15 cellular contexts compared by ENCODE assay signal in the genomic region with DNA sequence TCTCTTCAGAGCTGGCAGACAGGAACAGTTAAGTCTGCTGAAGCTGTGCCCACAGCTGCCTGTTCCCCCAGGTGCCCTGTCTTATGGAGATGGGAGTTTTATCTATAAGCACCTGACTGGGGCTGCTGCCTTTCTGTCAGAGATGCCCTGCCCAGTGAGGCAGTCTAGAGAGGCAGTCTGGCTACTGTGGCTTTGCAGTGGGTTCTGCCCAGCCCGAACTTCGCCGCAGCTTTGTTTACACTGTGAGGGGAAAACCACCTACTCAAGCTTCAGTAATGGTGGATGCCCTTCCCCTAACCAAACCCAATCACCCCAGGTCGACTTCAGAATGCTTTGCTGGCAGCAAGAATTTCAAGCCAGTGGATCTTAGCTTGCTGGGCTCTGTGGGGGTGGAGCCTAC.
DNase-seq lines count a peak whose midpoint lies in the region; ATAC-seq lines count a peak whose summit lies in the region.
"Had no signal": no experiment of that assay in that cellular context is flagged by ENCODE, and none has a peak within 500 bp of the region (broad histone marks: within the 10 kb centered on the region; RNA-seq: fewer than 3 reads in every experiment).

No MANE protein-coding gene starts in this region.

- peaks cover 19 to 43% (median 27%) of the 10 kb centered on the region in 4 donors for H3K4me1 Mint-ChIP-seq in CD4-positive, alpha-beta memory T cell
- H3K4me1 Mint-ChIP-seq in activated CD8-positive, alpha-beta memory T cell treated with anti-CD3 and anti-CD28 coated beads, Interleukin-2, amount 10 ng/mL, durations not matched to agents 7 days and 5 days: peaks cover 24% of the 10 kb centered on the region
- H3K4me1 Mint-ChIP-seq in naive thymus-derived CD4-positive, alpha-beta T cell: peaks cover 8 to 46% (median 36%) of the 10 kb centered on the region in 7 donors

- peaks cover 0 to 14% (median 0%) of the 10 kb centered on the region in 11 experiments; a peak in 2 of 22 replicates for H4K20me1 ChIP-seq in BLaER1 treated with 17β-estradiol and CSF1 and Interleukin-3, amounts not matched to agents 10 nM and 100 nM

- H3K27ac ChIP-seq in BLaER1 treated with 17β-estradiol and CSF1 and Interleukin-3, amounts not matched to agents 10 nM and 100 nM: no peak overlapping the region
- H3K27ac ChIP-seq in CD4-positive, alpha-beta memory T cell (ENCODE audit: low read depth, low read length): no peak overlapping the region
- H3K27ac ChIP-seq in naive thymus-derived CD4-positive, alpha-beta T cell (ENCODE audit: low read depth, low read length): no peak overlapping the region
- H3K27ac ChIP-seq: GM23248, SJSA1 had no signal

- peaks cover 19 to 32% of the 10 kb centered on the region in 2 donors for H3K36me3 Mint-ChIP-seq in CD4-positive, alpha-beta memory T cell
- H3K36me3 Mint-ChIP-seq in activated CD8-positive, alpha-beta memory T cell treated with anti-CD3 and anti-CD28 coated beads, Interleukin-2, amount 10 ng/mL, durations not matched to agents 7 days and 5 days: peaks cover 32% of the 10 kb centered on the region
- H3K36me3 Mint-ChIP-seq in naive thymus-derived CD4-positive, alpha-beta T cell: peaks cover 8 to 45% (median 37%) of the 10 kb centered on the region in 5 donors

- no peak overlapping the region for H3K9ac ChIP-seq in BLaER1 treated with 17β-estradiol and CSF1 and Interleukin-3, amounts not matched to agents 10 nM and 100 nM
- H3K9ac ChIP-seq: GM23248 had no signal

- ATAC-seq in activated CD8-positive, alpha-beta memory T cell treated with anti-CD3 and anti-CD28 coated beads, Interleukin-2, amount 10 ng/mL, durations not matched to agents 7 days and 5 days: peak; percentile 60
- peak; percentile 79 for ATAC-seq in naive thymus-derived CD4-positive, alpha-beta T cell
- no peak for ATAC-seq in HG02623 (IDR thresholded peaks at IDR 0.05; ENCODE audit: unreplicated experiment)

- peak overlapping the region in 2 of 8 donors; percentile 10 to 14 for H3K4me3 Mint-ChIP-seq in CD4-positive, alpha-beta memory T cell
- no peak overlapping the region for H3K4me3 Mint-ChIP-seq in activated CD8-positive, alpha-beta memory T cell treated with anti-CD3 and anti-CD28 coated beads, Interleukin-2, amount 10 ng/mL, durations not matched to agents 7 days and 5 days
- H3K4me3 Mint-ChIP-seq in naive thymus-derived CD4-positive, alpha-beta T cell: no peak overlapping the region

- CTCF ChIA-PET in CD4-positive, alpha-beta memory T cell (lab: Charles Lee; ENCODE audit: partially characterized antibody): interaction anchor here (1.1 to 2.6 kb wide), 6 partner anchors 10 to 66 kb away, joined by 3 to 9 read pairs (median 5); no protein-coding TSS in a partner anchor
- CTCF ChIA-PET in activated CD8-positive, alpha-beta memory T cell treated with anti-CD3 and anti-CD28 coated beads, Interleukin-2, amount 10 ng/mL, durations not matched to agents 7 days and 5 days (lab: Charles Lee): interaction anchor here (0.9 kb wide), 1 partner anchor 9 kb away, joined by 3 read pairs; no protein-coding TSS in a partner anchor
- CTCF ChIA-PET in naive thymus-derived CD4-positive, alpha-beta T cell (lab: Charles Lee): no interaction called here

- H3K9me3 ChIP-seq in BLaER1 treated with 17β-estradiol and CSF1 and Interleukin-3, amounts not matched to agents 10 nM and 100 nM (replicated peaks in 1 of 11): peaks cover 86 to 98% (median 91%) of the 10 kb centered on the region in 11 experiments
- H3K9me3 ChIP-seq in CD4-positive, alpha-beta memory T cell (ENCODE audit: control insufficient read depth in 1 of 2, low read length in 2 of 2): no peaks in the 10 kb centered on the region
- no peaks in the 10 kb centered on the region for H3K9me3 ChIP-seq in naive thymus-derived CD4-positive, alpha-beta T cell (ENCODE audit: control insufficient read depth in 2 of 3, low read length in 3 of 3)
- H3K9me3 ChIP-seq: SJSA1 had no signal

- POLR2A ChIA-PET in CD4-positive, alpha-beta memory T cell (lab: Charles Lee; ENCODE audit: partially characterized antibody): interaction anchor here (0.9 to 4.3 kb wide), 3 partner anchors 9 to 61 kb away, joined by 3 to 32 read pairs (median 7); no protein-coding TSS in a partner anchor
- POLR2A ChIA-PET in naive thymus-derived CD4-positive, alpha-beta T cell (lab: Charles Lee): no interaction called here

- peak; percentile 52 to 68 (median 55) for DNase-seq in CD4-positive, alpha-beta memory T cell
- DNase-seq in activated CD8-positive, alpha-beta memory T cell treated with anti-CD3 and anti-CD28 coated beads, Interleukin-2, amount 10 ng/mL, durations not matched to agents 7 days and 5 days: peak; percentile 56
- DNase-seq in naive thymus-derived CD4-positive, alpha-beta T cell: no peak
- DNase-seq in activated T-cell treated with anti-CD3 and anti-CD28 coated beads for 4 hours: no peak
- no peak for DNase-seq in CD1c-positive myeloid dendritic cell (ENCODE audit: extremely low spot score)
- DNase-seq: Calu3, DND-41, GDM1, GM23248, NCI-H146, NCI-H2227 treated with DMSO at 0.1 percent for 48 hours, NCI-H526 had no signal

- no peaks in the 10 kb centered on the region for H3K27me3 Mint-ChIP-seq in CD4-positive, alpha-beta memory T cell
- no peaks in the 10 kb centered on the region for H3K27me3 Mint-ChIP-seq in activated CD8-positive, alpha-beta memory T cell treated with anti-CD3 and anti-CD28 coated beads, Interleukin-2, amount 10 ng/mL, durations not matched to agents 7 days and 5 days
- no peaks in the 10 kb centered on the region for H3K27me3 Mint-ChIP-seq in naive thymus-derived CD4-positive, alpha-beta T cell

- peak overlapping the region in 4 of 7 donors; percentile 19 to 85 (median 58) for H3K27ac Mint-ChIP-seq in CD4-positive, alpha-beta memory T cell
- H3K27ac Mint-ChIP-seq in activated CD8-positive, alpha-beta memory T cell treated with anti-CD3 and anti-CD28 coated beads, Interleukin-2, amount 10 ng/mL, durations not matched to agents 7 days and 5 days: no peak overlapping the region
- H3K27ac Mint-ChIP-seq in naive thymus-derived CD4-positive, alpha-beta T cell: no peak overlapping the region

- H3K4me3 ChIP-seq in BLaER1 treated with 17β-estradiol and CSF1 and Interleukin-3, amounts not matched to agents 10 nM and 100 nM: no peak overlapping the region; a peak in 1 of 20 replicates
- no peak overlapping the region for H3K4me3 ChIP-seq in CD4-positive, alpha-beta memory T cell (ENCODE audit: low read length in 2 of 2)
- H3K4me3 ChIP-seq in naive thymus-derived CD4-positive, alpha-beta T cell (ENCODE audit: low read length): no peak overlapping the region
- H3K4me3 ChIP-seq: GM23248, SJSA1 had no signal

- H3K27me3 ChIP-seq in BLaER1 treated with 17β-estradiol and CSF1 and Interleukin-3, amounts not matched to agents 10 nM and 100 nM: no peaks in the 10 kb centered on the region
- H3K27me3 ChIP-seq in CD4-positive, alpha-beta memory T cell (ENCODE audit: insufficient read depth, low read length): no peaks in the 10 kb centered on the region
- H3K27me3 ChIP-seq in naive thymus-derived CD4-positive, alpha-beta T cell (ENCODE audit: control insufficient read depth in 2 of 2, insufficient read depth in 2 of 2, low read length in 2 of 2): no peaks in the 10 kb centered on the region
- H3K27me3 ChIP-seq: SJSA1 had no signal

- peaks cover 0 to 19% (median 5%) of the 10 kb centered on the region in 8 donors for H3K9me3 Mint-ChIP-seq in CD4-positive, alpha-beta memory T cell
- peaks cover 11% of the 10 kb centered on the region for H3K9me3 Mint-ChIP-seq in activated CD8-positive, alpha-beta memory T cell treated with anti-CD3 and anti-CD28 coated beads, Interleukin-2, amount 10 ng/mL, durations not matched to agents 7 days and 5 days (ENCODE audit: low read depth)
- H3K9me3 Mint-ChIP-seq in naive thymus-derived CD4-positive, alpha-beta T cell: peaks cover 0 to 39% (median 10%) of the 10 kb centered on the region in 11 donors

- H3K4me1 ChIP-seq in BLaER1 treated with 17β-estradiol and CSF1 and Interleukin-3, amounts not matched to agents 10 nM and 100 nM: peaks cover 0 to 19% (median 11%) of the 10 kb centered on the region in 10 experiments; a peak in 12 of 20 replicates
- H3K4me1 ChIP-seq in CD4-positive, alpha-beta memory T cell (ENCODE audit: insufficient read depth, low read length): peaks cover 35% of the 10 kb centered on the region
- peaks cover 0 to 23% of the 10 kb centered on the region in 2 donors for H3K4me1 ChIP-seq in naive thymus-derived CD4-positive, alpha-beta T cell (ENCODE audit: control insufficient read depth in 2 of 2, insufficient read depth in 2 of 2, low read length in 2 of 2)
- H3K4me1 ChIP-seq: SJSA1 had no signal

- peak overlapping the region in 8 of 11 experiments; percentile 21 to 64 (median 44); a peak in 13 of 22 replicates for H3K4me2 ChIP-seq in BLaER1 treated with 17β-estradiol and CSF1 and Interleukin-3, amounts not matched to agents 10 nM and 100 nM

- intact Hi-C loops in CD4-positive, alpha-beta memory T cell (cut with micrococcal nuclease): no loop called here
- intact Hi-C loops in naive thymus-derived CD4-positive, alpha-beta T cell (cut with micrococcal nuclease): no loop called here

- H3K36me3 ChIP-seq in BLaER1 treated with 17β-estradiol and CSF1 and Interleukin-3, amounts not matched to agents 10 nM and 100 nM: peaks cover 0 to 14% (median 6%) of the 10 kb centered on the region in 11 experiments; a peak in 5 of 22 replicates
- no peaks in the 10 kb centered on the region for H3K36me3 ChIP-seq in CD4-positive, alpha-beta memory T cell (ENCODE audit: insufficient read depth, low read length)
- no peaks in the 10 kb centered on the region for H3K36me3 ChIP-seq in naive thymus-derived CD4-positive, alpha-beta T cell (ENCODE audit: control insufficient read depth in 2 of 3, insufficient read depth in 3 of 3, low read length in 3 of 3)
- H3K36me3 ChIP-seq: SJSA1 had no signal

Comparison
In these comparisons a context has a peak if more than half of its experiments do, and no peak if none do; other contexts are left out.
1. DNase-seq: peak in CD4-positive, alpha-beta memory T cell (5 of 5) and activated CD8-positive, alpha-beta memory T cell treated with anti-CD3 and anti-CD28 coated beads, Interleukin-2, amount 10 ng/mL, durations not matched to agents 7 days and 5 days (single experiment); none in naive thymus-derived CD4-positive, alpha-beta T cell (0 of 9), activated T-cell treated with anti-CD3 and anti-CD28 coated beads for 4 hours (single experiment) and CD1c-positive myeloid dendritic cell (single experiment).
2. H3K27ac Mint-ChIP-seq: peak in CD4-positive, alpha-beta memory T cell (4 of 7); none in activated CD8-positive, alpha-beta memory T cell treated with anti-CD3 and anti-CD28 coated beads, Interleukin-2, amount 10 ng/mL, durations not matched to agents 7 days and 5 days (single experiment) and naive thymus-derived CD4-positive, alpha-beta T cell (0 of 9).